15 cellular contexts compared by ENCODE assay signal in the genomic region with DNA sequence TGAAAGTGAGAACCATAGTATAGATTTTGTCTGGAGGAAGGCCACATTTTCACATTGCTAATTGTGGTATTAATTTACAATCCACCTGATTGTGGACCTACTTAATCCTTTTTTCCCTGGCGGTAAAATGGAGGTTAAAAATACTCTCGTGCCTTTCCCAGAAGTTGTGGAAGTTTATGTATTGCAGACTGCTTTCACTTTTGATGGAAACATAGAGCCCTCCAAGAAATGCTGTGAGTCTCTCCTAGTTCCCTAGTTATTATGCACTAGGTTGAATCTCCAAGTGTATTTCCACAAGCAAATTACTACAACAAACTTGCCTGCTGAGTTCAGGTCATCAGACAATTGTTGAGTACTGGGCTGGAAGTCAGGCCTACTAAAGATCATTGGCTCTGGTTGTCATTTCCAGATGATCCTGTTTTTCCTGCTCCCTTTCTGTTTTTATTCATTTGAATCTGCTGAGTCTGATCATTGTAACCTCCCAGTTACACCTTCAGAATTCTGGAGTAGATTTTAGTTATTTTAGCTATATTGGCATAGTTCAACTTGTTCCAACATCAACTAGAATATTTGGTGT.
A peak's percentile ranks its signal among the peaks of the same experiment; 100 is the strongest.
DNase-seq lines count a peak whose midpoint lies in the region; TF ChIP-seq lines count a peak whose summit lies in the region.
"Had no signal": no experiment of that assay in that cellular context is flagged by ENCODE, and none has a peak within 500 bp of the region (broad histone marks: within the 10 kb centered on the region; RNA-seq: fewer than 3 reads in every experiment).

No MANE protein-coding gene starts in this region.

- no peaks in the 10 kb centered on the region for H3K27me3 ChIP-seq in ACC112 (ENCODE audit: insufficient read depth, low read length)
- H3K27me3 ChIP-seq in adipocyte (replicated peaks; ENCODE audit: control insufficient read depth, insufficient read depth, low read length) = no peaks in the 10 kb centered on the region

- TF ChIP-seq CTCF in fibroblast of villous mesenchyme (IDR thresholded peaks at IDR 0.05; ENCODE audit: insufficient read depth, low read depth, low read length) = no peak

- H3K4me1 ChIP-seq in ACC112 (ENCODE audit: control insufficient read depth, insufficient read depth, low read length, unreplicated experiment) (peaks cover 38% of the 10 kb centered on the region), adipocyte (ENCODE audit: control insufficient read depth, insufficient read depth, low read length) (peaks cover 67% of the 10 kb centered on the region)

- H3K36me3 ChIP-seq in ACC112 (ENCODE audit: insufficient read depth, low read length) = no peaks in the 10 kb centered on the region
- peaks cover 2% of the 10 kb centered on the region for H3K36me3 ChIP-seq in adipocyte (ENCODE audit: control insufficient read depth, insufficient read depth, low read length, severe bottlenecking)
- H3K36me3 ChIP-seq: HAP-1 had no signal

- peak overlapping the region; percentile 40 for H2AFZ ChIP-seq in ACC112 (ENCODE audit: low read length, unreplicated experiment)

- DNase-seq in adipocyte (ENCODE audit: low read depth) = no peak
- peak; percentile 44 for DNase-seq in fibroblast of villous mesenchyme (ENCODE audit: low read depth)
- DNase-seq in putamen (ENCODE audit: low spot score) = peak; percentile 6
- DNase-seq in activated gamma-delta T cell treated with Interleukin-2 at 50 U/mL for 16 hours = no peak
- DNase-seq in cortex of kidney (lab: John Stamatoyannopoulos, UW) = no peak
- no peak for DNase-seq in UCSD-AML1 (lab: John Stamatoyannopoulos, UW; ENCODE audit: unreplicated experiment)
- no peak for DNase-seq in NCI-H2227 treated with DMSO at 0.1 percent for 48 hours (lab: John Stamatoyannopoulos, UW)
- DNase-seq: activated CD4-positive, alpha-beta T cell treated with anti-CD3 and anti-CD28 coated beads, Interleukin-2, amount 50 U/mL, for 1 hour; caudate nucleus; DMS79 treated with DMSO at 0.1 percent for 48 hours; NCI-H1694; retina had no signal

- no peaks in the 10 kb centered on the region for H3K79me2 ChIP-seq in ACC112 (ENCODE audit: control insufficient read depth, insufficient read depth, low read length, unreplicated experiment)

- peak overlapping the region; percentile 76 for H3K9ac ChIP-seq in adipocyte (ENCODE audit: low read length)

- no peak overlapping the region for H3K27ac ChIP-seq in ACC112 (ENCODE audit: low read depth, low read length)

- no peaks in the 10 kb centered on the region for H3K9me3 ChIP-seq in adipocyte (ENCODE audit: control insufficient read depth, low read length)
- H3K9me3 ChIP-seq: HAP-1 had no signal

- H3K4me3 ChIP-seq in ACC112 (ENCODE audit: low read depth, low read length) = peak overlapping the region; percentile 8
- peak overlapping the region; percentile 13 for H3K4me3 ChIP-seq in adipocyte (ENCODE audit: low read length)
- H3K4me3 ChIP-seq in fibroblast of villous mesenchyme (ENCODE audit: low read depth, low read length) = no peak overlapping the region
- H3K4me3 ChIP-seq: HAP-1, lung had no signal

Comparison
In these comparisons a context has a peak if more than half of its experiments do, and no peak if none do; other contexts are left out.
1. DNase-seq: peak in fibroblast of villous mesenchyme (single experiment) and putamen (single experiment); none in adipocyte (single experiment), activated gamma-delta T cell treated with Interleukin-2 at 50 U/mL for 16 hours (single experiment), cortex of kidney (single experiment), UCSD-AML1 (single experiment) and NCI-H2227 treated with DMSO at 0.1 percent for 48 hours (single experiment).